In genomic region chr16:70734522-70734921, GRCh38 we compare ENCODE assay signal across 1 cellular context.
TF ChIP-seq lines count a peak whose summit lies in the region.

No MANE protein-coding gene starts in this region.

TF ChIP-seq in K562, 482 proteins besides CTCF, POLR2A, EP300 and RAD21:
- TF ChIP-seq ZKSCAN1 (IDR thresholded peaks at IDR 0.05; ENCODE audit: low read depth, low read length) (peak; percentile 59; the same call in 1 of the 2 replicates), ZNF311 (CRISPR knock-in tag; IDR thresholded peaks at IDR 0.05) (no peak)
